In the genomic region with DNA sequence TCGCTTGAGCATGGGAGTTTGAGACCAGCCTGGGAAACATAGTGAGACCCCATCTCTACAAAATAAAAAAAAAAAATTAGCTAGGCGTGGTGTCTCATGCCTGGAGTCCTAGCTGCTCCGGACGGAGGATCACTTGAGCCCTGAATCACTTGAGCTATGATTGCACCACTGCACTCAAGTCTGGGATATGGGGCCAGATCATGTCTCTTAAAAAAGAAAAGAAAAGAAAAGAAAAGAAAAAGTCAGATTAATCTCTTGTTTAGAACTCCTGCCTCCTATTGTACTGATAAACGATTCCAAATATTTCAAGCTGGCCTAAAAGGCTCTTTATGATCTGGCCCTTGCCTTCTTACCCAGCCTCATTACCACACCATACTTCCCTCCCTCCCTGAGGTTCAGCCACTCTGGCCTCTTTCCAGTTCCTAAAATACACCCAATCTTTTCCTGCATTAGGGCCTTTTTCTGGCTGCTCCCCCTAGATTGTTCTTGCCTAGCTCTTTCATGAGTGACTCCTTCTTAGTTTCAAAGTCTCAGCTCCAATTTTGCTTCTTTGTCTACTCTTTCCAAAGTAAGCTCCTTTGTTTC, we compare ENCODE assay signal across 8 cellular contexts. TPM values are rescaled to one million over a fixed set of nuclear protein-coding genes. Genes with fewer than 3 reads are reported as not detected.
A peak's percentile ranks its signal among the peaks of the same experiment; 100 is the strongest.
DNase-seq lines count a peak whose midpoint lies in the region; TF ChIP-seq lines count a peak whose summit lies in the region.
"Had no signal": no experiment of that assay in that cellular context is flagged by ENCODE, and none has a peak within 500 bp of the region (broad histone marks: within the 10 kb centered on the region; RNA-seq: fewer than 3 reads in every experiment).

No MANE protein-coding gene starts in this region.

- H3K4me3 ChIP-seq in HUES48 (ENCODE audit: low read depth, low read length) (no peak overlapping the region), ascending aorta (no peak overlapping the region), hepatocyte (no peak overlapping the region), stomach (no peak overlapping the region)
- H3K4me3 ChIP-seq: SK-N-MC had no signal

- H3K36me3 ChIP-seq in HUES48 (ENCODE audit: control insufficient read depth, insufficient read depth, low read length) (peaks cover 39% of the 10 kb centered on the region), ascending aorta (peaks cover 10 to 26% of the 10 kb centered on the region in 2 donors), hepatocyte (replicated peaks; ENCODE audit: insufficient read depth, low read depth) (no peaks in the 10 kb centered on the region), stomach (peaks cover 12 to 22% (median 16%) of the 10 kb centered on the region in 4 donors)

- DNase-seq in ascending aorta (ENCODE audit: low spot score in 2 of 2) (peak in 1 of 2 donors; percentile 75), hepatocyte (ENCODE audit: low spot score) (no peak), stomach (no peak), NCI-H526 treated with DMSO at 0.1 percent for 48 hours (lab: John Stamatoyannopoulos, UW) (no peak), COR-L47 (lab: John Stamatoyannopoulos, UW) (no peak)
- DNase-seq in activated effector memory CD4-positive, alpha-beta T cell treated with Interleukin-2 at 50 U/mL for 16 hours = no peak

- H4K20me1 ChIP-seq in hepatocyte (ENCODE audit: insufficient read depth, poor library complexity, severe bottlenecking) = no peaks in the 10 kb centered on the region

- no peak for TF ChIP-seq EP300 in stomach (IDR thresholded peaks at IDR 0.05)

- H3K9me3 ChIP-seq in HUES48 (ENCODE audit: control insufficient read depth, insufficient read depth, low read length) (no peaks in the 10 kb centered on the region), ascending aorta (no peaks in the 10 kb centered on the region), hepatocyte (ENCODE audit: low read depth) (no peaks in the 10 kb centered on the region), stomach (no peaks in the 10 kb centered on the region)

- H3K79me2 ChIP-seq in hepatocyte = peaks cover 49% of the 10 kb centered on the region

- H2AFZ ChIP-seq in hepatocyte = no peak overlapping the region

- H3K27ac ChIP-seq in HUES48 (ENCODE audit: low read depth, low read length) (peak overlapping the region; percentile 4), ascending aorta (peak overlapping the region; percentile 82 to 85), hepatocyte (peak overlapping the region; percentile 38), stomach (peak overlapping the region in 4 of 5 donors; percentile 22 to 72 (median 66))
- H3K27ac ChIP-seq: SK-N-MC had no signal

- WGBS in hepatocyte (ENCODE audit: low lambda C conversion rate, missing lambda C conversion rate) = 85% methylated on average over 5 of the region's 5 CpGs
- 37 to 78% (median 70%) methylated on average over 5 of the region's 5 CpGs for WGBS in stomach, 5 donors

- no peak overlapping the region for H3K9ac ChIP-seq in HUES48 (ENCODE audit: low read depth, low read length)

- intact Hi-C loops in ascending aorta (cut with DNase I) (loop anchor here (2.0 kb wide), 1 partner anchor 41 kb away; a partner anchor contains a TSS), stomach (cut with DNase I; ENCODE audit: low total_unique reads) (no loop called here)

- no peak overlapping the region for H3K4me2 ChIP-seq in hepatocyte

- no peak for TF ChIP-seq CTCF in ascending aorta (IDR thresholded peaks at IDR 0.05)
- TF ChIP-seq CTCF in hepatocyte (IDR thresholded peaks at IDR 0.05; ENCODE audit: poor library complexity) = no peak
- no peak for TF ChIP-seq CTCF in stomach (IDR thresholded peaks at IDR 0.05)

- H3K4me1 ChIP-seq in HUES48 (ENCODE audit: control insufficient read depth, insufficient read depth, low read length) (peaks cover 10% of the 10 kb centered on the region), ascending aorta (peaks cover 10 to 45% of the 10 kb centered on the region in 2 donors), hepatocyte (ENCODE audit: insufficient read depth) (no peaks in the 10 kb centered on the region), stomach (peaks cover 0 to 47% (median 22%) of the 10 kb centered on the region in 4 donors)

- no peaks in the 10 kb centered on the region for H3K9me2 ChIP-seq in hepatocyte (replicated peaks; ENCODE audit: insufficient read depth)

- H3K27me3 ChIP-seq in HUES48 (ENCODE audit: control insufficient read depth, insufficient read depth, low read length) (no peaks in the 10 kb centered on the region), ascending aorta (no peaks in the 10 kb centered on the region), hepatocyte (no peaks in the 10 kb centered on the region), stomach (no peaks in the 10 kb centered on the region)

- TF ChIP-seq POLR2A in stomach (IDR thresholded peaks at IDR 0.05) = no peak

RNA-seq across cellular contexts. Expression of a gene that starts 41.7 kb away (rescaled TPM):
- total RNA-seq in ascending aorta (333 TPM), hepatocyte (77.3 and 93.4 TPM in 2 replicates), stomach (100 to 1,000 TPM in 3 of 5 donors, 10 to 100 TPM in 2; 50.8 to 211 (median 107) TPM)
- polyA plus RNA-seq in hepatocyte (60.8 and 64.0 TPM in 2 replicates), stomach (10 to 100 TPM; 11.2 to 33.2 (median 13.4) TPM)

Comparison
In these comparisons a context has a peak if more than half of its experiments do, and no peak if none do; other contexts are left out.
1. H3K27ac ChIP-seq: peak in every context shown above with its lines; median percentile 84 in ascending aorta; 66 in stomach; 38 in hepatocyte; 4 in HUES48.